ENCODE assay signal across 15 cellular contexts in the genomic region with DNA sequence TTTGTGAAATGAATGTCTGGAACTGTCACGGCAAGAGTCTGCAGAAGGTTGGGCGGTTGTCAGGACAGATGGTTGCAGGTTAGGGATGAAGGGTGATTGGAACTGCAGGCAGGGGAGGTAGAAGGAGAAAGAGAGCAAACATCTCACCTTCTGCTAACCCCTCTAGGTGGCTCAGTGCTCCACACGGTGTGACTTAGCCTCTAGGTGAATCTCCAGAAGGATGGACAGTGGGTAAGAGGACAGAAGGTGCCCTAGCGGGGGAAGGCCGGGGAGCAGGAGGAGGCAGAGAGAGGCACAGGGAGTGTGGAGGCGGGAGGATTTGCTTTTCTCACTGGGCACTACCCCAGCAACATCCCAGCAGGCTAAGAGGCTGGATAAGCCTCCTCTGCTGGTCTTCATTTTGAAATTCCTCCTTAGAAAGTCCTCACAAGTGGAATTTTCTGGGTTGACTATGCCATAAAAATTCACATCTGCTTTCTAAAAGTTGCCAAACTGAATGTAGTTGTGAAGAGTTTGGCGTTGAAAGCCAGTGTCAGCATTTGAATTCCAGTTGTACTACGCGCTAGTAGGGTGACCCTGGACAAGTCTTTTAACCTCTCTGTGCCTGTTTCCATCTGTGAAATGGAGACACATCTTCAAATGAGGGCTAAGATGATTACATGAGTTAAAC. TPM values are rescaled to one million over a fixed set of nuclear protein-coding genes. Genes with fewer than 3 reads are reported as not detected.
A peak's percentile ranks its signal among the peaks of the same experiment; 100 is the strongest.
DNase-seq lines count a peak whose midpoint lies in the region; ATAC-seq and TF ChIP-seq lines count a peak whose summit lies in the region.
"Had no signal": no experiment of that assay in that cellular context is flagged by ENCODE, and none has a peak within 500 bp of the region (broad histone marks: within the 10 kb centered on the region; RNA-seq: fewer than 3 reads in every experiment).

No MANE protein-coding gene starts in this region.

- H3K9me3 Mint-ChIP-seq in naive B cell, result no peaks in the 10 kb centered on the region
- H3K9me3 Mint-ChIP-seq: nephron progenitor cell had no signal

- H3K4me1 ChIP-seq in GM23248 (ENCODE audit: insufficient read depth), result peaks cover 24% of the 10 kb centered on the region

- in situ Hi-C loops in GM23248 (cut with MboI), result no loop called here

- H3K9ac ChIP-seq in GM23248, result no peak overlapping the region

- H3K27me3 ChIP-seq in GM23248 (replicated peaks; ENCODE audit: insufficient read depth) (no peaks in the 10 kb centered on the region), WERI-Rb-1 (ENCODE audit: insufficient read depth, low read depth, severe bottlenecking) (no peaks in the 10 kb centered on the region)
- H3K27me3 ChIP-seq: dorsolateral prefrontal cortex, upper lobe of left lung had no signal

- H3K27ac ChIP-seq in GM23248 (no peak overlapping the region), WERI-Rb-1 (no peak overlapping the region)

- H3K9me2 ChIP-seq in GM23248 (ENCODE audit: insufficient read depth), result no peaks in the 10 kb centered on the region

- H3K4me1 Mint-ChIP-seq in naive B cell, result peaks cover 25 to 45% (median 40%) of the 10 kb centered on the region in 3 donors

- H3K4me3 Mint-ChIP-seq in naive B cell, result peak overlapping the region in 6 of 8 donors; percentile 2 to 93 (median 82)

- H3K36me3 Mint-ChIP-seq in naive B cell, result no peaks in the 10 kb centered on the region

- no peaks in the 10 kb centered on the region for H3K27me3 Mint-ChIP-seq in naive B cell

- H3K4me3 ChIP-seq in GM23248 (no peak overlapping the region), WERI-Rb-1 (ENCODE audit: low read depth, low read length) (no peak overlapping the region)
- H3K4me3 ChIP-seq: dorsolateral prefrontal cortex, skin epidermis, upper lobe of left lung had no signal

- ATAC-seq in naive B cell (ENCODE audit: low read depth in 2 of 2) (no peak), GM21786 (IDR thresholded peaks at IDR 0.05; ENCODE audit: unreplicated experiment) (no peak)

- 77 to 78% methylated on average over 9 of the region's 9 CpGs for WGBS in GM23248 (ENCODE audit: low coverage in 1 of 2, low lambda C conversion rate in 2 of 2, missing lambda C conversion rate in 2 of 2), 2 experiments

- H4K20me1 ChIP-seq in GM23248 (ENCODE audit: insufficient read depth), result no peaks in the 10 kb centered on the region

- H2AFZ ChIP-seq in GM23248, result no peak overlapping the region

- H3K79me2 ChIP-seq in GM23248 (ENCODE audit: insufficient read depth), result no peaks in the 10 kb centered on the region

- H3K9me3 ChIP-seq in GM23248 (ENCODE audit: low read depth), result no peaks in the 10 kb centered on the region
- no peaks in the 10 kb centered on the region for H3K9me3 ChIP-seq in WERI-Rb-1 (ENCODE audit: severe bottlenecking)
- H3K9me3 ChIP-seq: upper lobe of left lung had no signal

- TF ChIP-seq CTCF in WERI-Rb-1 (IDR thresholded peaks at IDR 0.05; ENCODE audit: low read depth, low read length), result peak; percentile 57

- no peak overlapping the region for H3K27ac Mint-ChIP-seq in naive B cell
- H3K27ac Mint-ChIP-seq: nephron progenitor cell had no signal

- H3K36me3 ChIP-seq in GM23248 (ENCODE audit: low read depth) (no peaks in the 10 kb centered on the region), WERI-Rb-1 (no peaks in the 10 kb centered on the region)
- H3K36me3 ChIP-seq: upper lobe of left lung had no signal

- DNase-seq in DMS53 (lab: John Stamatoyannopoulos, UW), result peak; percentile 23
- no peak for DNase-seq in DMS53 treated with DMSO at 0.1 percent for 48 hours (lab: John Stamatoyannopoulos, UW; ENCODE audit: unreplicated experiment)
- peak; percentile 30 for DNase-seq in GM23248
- peak; percentile 64 for DNase-seq in WERI-Rb-1
- no peak for DNase-seq in naive B cell
- no peak for DNase-seq in SIG-M5 (lab: John Stamatoyannopoulos, UW)
- no peak for DNase-seq in stimulated activated CD4-positive, alpha-beta T cell treated with anti-CD3 and anti-CD28 coated beads, Interleukin-12 subunit alpha, Interleukin-12 subunit beta, amount 100 ng/mL, for 4 hours
- DNase-seq: amniotic stem cell, DMS79, NCI-H1417, nephron progenitor cell, upper lobe of left lung had no signal

- no peak overlapping the region for H3K4me2 ChIP-seq in GM23248 (ENCODE audit: unreplicated experiment)

- H3F3A ChIP-seq in GM23248 (ENCODE audit: insufficient read depth), result peaks cover 49% of the 10 kb centered on the region

RNA-seq across cellular contexts. Expression of a gene that starts 10.7 kb away (rescaled TPM):
- total RNA-seq in GM23248 (2014; rRNA removed; shearing (Covaris generic)), result 8.6 and 10.6 TPM in 2 replicates
- 5.1 and 5.7 TPM in 2 replicates for polyA plus RNA-seq in GM23248 (2016; fragmentation: Nextera tagmentation; extraction: Ambion mirVana)
- under 1 TPM in 5 of 6 donors, not detected in 1; 0.11 to 0.58 (median 0.23) TPM for polyA plus RNA-seq in naive B cell (ENCODE audit: low read depth in 6 of 6)

Comparison
In these comparisons a context has a peak if more than half of its experiments do, and no peak if none do; other contexts are left out.
1. DNase-seq: peak in DMS53 (single experiment), GM23248 (single experiment) and WERI-Rb-1 (single experiment); none in DMS53 treated with DMSO at 0.1 percent for 48 hours (single experiment), naive B cell (single experiment), SIG-M5 (single experiment) and stimulated activated CD4-positive, alpha-beta T cell treated with anti-CD3 and anti-CD28 coated beads, Interleukin-12 subunit alpha, Interleukin-12 subunit beta, amount 100 ng/mL, for 4 hours (single experiment).